18 cellular contexts compared by ENCODE assay signal in genomic region chr13:88000239-88000638, GRCh38.
DNase-seq lines count a peak whose midpoint lies in the region; ATAC-seq and TF ChIP-seq lines count a peak whose summit lies in the region.
"Had no signal": no experiment of that assay in that cellular context is flagged by ENCODE, and none has a peak within 500 bp of the region (broad histone marks: within the 10 kb centered on the region; RNA-seq: fewer than 3 reads in every experiment).

No MANE protein-coding gene starts in this region.

- no peak for TF ChIP-seq RAD21 in Ishikawa (IDR thresholded peaks at IDR 0.05; ENCODE audit: low read depth)

- ATAC-seq in WTC11 (peak; percentile 80), GM18909 (IDR thresholded peaks at IDR 0.05; ENCODE audit: poor library complexity, unreplicated experiment) (no peak), HG03571 (IDR thresholded peaks at IDR 0.05; ENCODE audit: unreplicated experiment) (no peak)

- H3K36me3 ChIP-seq in neuronal stem cell (replicated peaks in 1 of 2; ENCODE audit: control insufficient read depth in 2 of 2, insufficient read depth in 2 of 2, low read length in 2 of 2) = no peaks in the 10 kb centered on the region
- H3K36me3 ChIP-seq: BLaER1, cardiac muscle cell, transverse colon had no signal

- H3K4me1 Mint-ChIP-seq in WTC11 = peaks cover 6% of the 10 kb centered on the region; the same call in 1 of the 2 replicates
- no peaks in the 10 kb centered on the region for H3K4me1 Mint-ChIP-seq in activated T-helper 2 cell treated with anti-CD3 and anti-CD28 coated beads, Interferon-gamma antibody, Interleukin-2, Interleukin-4, amounts not matched to agents 10 μg/mL and 5 μg/mL and 100 μg/mL, durations not matched to agents 14 hours and 24 hours and 36 hours (ENCODE audit: low read depth)

- intact Hi-C loops in activated T-helper 2 cell treated with anti-CD3 and anti-CD28 coated beads, Interferon-gamma antibody, Interleukin-2, Interleukin-4, amounts not matched to agents 10 μg/mL and 5 μg/mL and 100 μg/mL, durations not matched to agents 14 hours and 24 hours and 36 hours (cut with micrococcal nuclease) = no loop called here

- no peak overlapping the region for H4K91ac ChIP-seq in neuronal stem cell (ENCODE audit: low read depth, low read length, poor library complexity)

- no peak overlapping the region for H4K8ac ChIP-seq in neuronal stem cell (ENCODE audit: low read depth, low read length)

- H3K23ac ChIP-seq in neuronal stem cell (ENCODE audit: low read depth, low read length, poor library complexity) = no peak overlapping the region

- H3K9me3 ChIP-seq in neuronal stem cell (replicated peaks in 1 of 2; ENCODE audit: control insufficient read depth in 2 of 2, insufficient read depth in 1 of 2, low read depth in 1 of 2, low read length in 2 of 2) = peaks cover 0 to 6% of the 10 kb centered on the region in 2 donors
- H3K9me3 ChIP-seq: transverse colon had no signal

- H3K4ac ChIP-seq in neuronal stem cell (ENCODE audit: low read length) = no peak overlapping the region

- no peaks in the 10 kb centered on the region for H3K27me3 Mint-ChIP-seq in WTC11 (ENCODE audit: low read depth)
- no peaks in the 10 kb centered on the region for H3K27me3 Mint-ChIP-seq in activated T-helper 2 cell treated with anti-CD3 and anti-CD28 coated beads, Interferon-gamma antibody, Interleukin-2, Interleukin-4, amounts not matched to agents 10 μg/mL and 5 μg/mL and 100 μg/mL, durations not matched to agents 14 hours and 24 hours and 36 hours (ENCODE audit: low read depth)

- TF ChIP-seq EP300 in Ishikawa (IDR thresholded peaks at IDR 0.05; ENCODE audit: borderline replicate concordance) = 0 out of 2 replicates have a peak, but pooled peaks have one; percentile 7

- peak overlapping the region; percentile 59 for H2AFZ ChIP-seq in neuronal stem cell (ENCODE audit: low read length)

- H3K9ac ChIP-seq in neuronal stem cell (ENCODE audit: low read depth, low read length, poor library complexity) = no peak overlapping the region
- H3K9ac ChIP-seq: BLaER1 had no signal

- no peak overlapping the region for H3K27ac Mint-ChIP-seq in WTC11
- no peak overlapping the region for H3K27ac Mint-ChIP-seq in activated T-helper 2 cell treated with anti-CD3 and anti-CD28 coated beads, Interferon-gamma antibody, Interleukin-2, Interleukin-4, amounts not matched to agents 10 μg/mL and 5 μg/mL and 100 μg/mL, durations not matched to agents 14 hours and 24 hours and 36 hours

- DNase-seq in D341Med (ENCODE audit: low spot score) (peak; percentile 22), WTC11 (ENCODE audit: low spot score) (no peak), neuronal stem cell (ENCODE audit: low spot score) (no peak), NCI-H2227 treated with DMSO at 0.1 percent for 48 hours (lab: John Stamatoyannopoulos, UW) (no peak)
- no peak for DNase-seq in activated T-helper 2 cell treated with anti-CD3 and anti-CD28 coated beads, Interferon-gamma antibody, Interleukin-2, Interleukin-4, amounts not matched to agents 10 μg/mL and 5 μg/mL and 100 μg/mL, durations not matched to agents 14 hours and 24 hours and 36 hours (ENCODE audit: low spot score)
- DNase-seq: activated naive CD4-positive, alpha-beta T cell treated with Interleukin-2 at 50 U/mL for 16 hours; DMS79; effector CD4-positive, alpha-beta T cell; NCI-H1105; retina; stimulated activated CD4-positive, alpha-beta T cell treated with anti-CD3 and anti-CD28 coated beads, Interleukin-2, amount 100 ng/mL, for 48 hours; T-helper 1 cell; transverse colon had no signal

- no peak overlapping the region for H3K4me2 ChIP-seq in neuronal stem cell (ENCODE audit: insufficient read depth, low read length, poor library complexity, severe bottlenecking)
- H3K4me2 ChIP-seq: BLaER1 had no signal

- no peak overlapping the region for H3K4me3 Mint-ChIP-seq in WTC11
- H3K4me3 Mint-ChIP-seq in activated T-helper 2 cell treated with anti-CD3 and anti-CD28 coated beads, Interferon-gamma antibody, Interleukin-2, Interleukin-4, amounts not matched to agents 10 μg/mL and 5 μg/mL and 100 μg/mL, durations not matched to agents 14 hours and 24 hours and 36 hours (ENCODE audit: low read depth) = no peak overlapping the region

- H2BK120ac ChIP-seq in neuronal stem cell (ENCODE audit: low read depth, low read length) = no peak overlapping the region

- H2AK5ac ChIP-seq in neuronal stem cell (ENCODE audit: low read depth, low read length) = no peak overlapping the region

- no peak overlapping the region for H2BK12ac ChIP-seq in neuronal stem cell (ENCODE audit: low read length)

- no peaks in the 10 kb centered on the region for H3K27me3 ChIP-seq in neuronal stem cell (ENCODE audit: control insufficient read depth in 3 of 3, insufficient read depth in 3 of 3, low read depth in 1 of 3, low read length in 3 of 3)
- H3K27me3 ChIP-seq: BLaER1, cardiac muscle cell, transverse colon had no signal

- H3K36me3 Mint-ChIP-seq in WTC11 = peaks cover 11% of the 10 kb centered on the region
- no peaks in the 10 kb centered on the region for H3K36me3 Mint-ChIP-seq in activated T-helper 2 cell treated with anti-CD3 and anti-CD28 coated beads, Interferon-gamma antibody, Interleukin-2, Interleukin-4, amounts not matched to agents 10 μg/mL and 5 μg/mL and 100 μg/mL, durations not matched to agents 14 hours and 24 hours and 36 hours (ENCODE audit: low read depth)

- CTCF ChIA-PET in WTC11 (lab: Charles Lee) = interaction anchor here (1.2 kb wide), 1 partner anchor 1695 kb away, joined by 5 read pairs; no protein-coding TSS in a partner anchor

- no peak overlapping the region for H3K4me3 ChIP-seq in neuronal stem cell (ENCODE audit: low read length in 2 of 2)
- H3K4me3 ChIP-seq: BLaER1, cardiac muscle cell, transverse colon had no signal

- TF ChIP-seq CTCF in WTC11 (IDR thresholded peaks at IDR 0.05) = no peak

- POLR2A ChIA-PET in WTC11 (lab: Charles Lee) = no interaction called here

- no peak overlapping the region for H3K14ac ChIP-seq in neuronal stem cell (ENCODE audit: low read length)

- no CpG with 5 or more reads among the region's 3 CpGs for WGBS in neuronal stem cell (ENCODE audit: extremely low coverage in 2 of 2, insufficient read length in 2 of 2, insufficient replicate concordance in 1 of 2), 2 donors

- H3K9me3 Mint-ChIP-seq in WTC11 = peaks cover 30% of the 10 kb centered on the region
- peaks cover 15% of the 10 kb centered on the region for H3K9me3 Mint-ChIP-seq in activated T-helper 2 cell treated with anti-CD3 and anti-CD28 coated beads, Interferon-gamma antibody, Interleukin-2, Interleukin-4, amounts not matched to agents 10 μg/mL and 5 μg/mL and 100 μg/mL, durations not matched to agents 14 hours and 24 hours and 36 hours

- no peak overlapping the region for H2BK15ac ChIP-seq in neuronal stem cell (ENCODE audit: low read length)

- H2BK5ac ChIP-seq in neuronal stem cell (ENCODE audit: low read length) = no peak overlapping the region

- peaks cover 0 to 1% of the 10 kb centered on the region in 2 donors for H3K4me1 ChIP-seq in neuronal stem cell (ENCODE audit: control insufficient read depth in 2 of 2, insufficient read depth in 1 of 2, low read depth in 1 of 2, low read length in 2 of 2)
- H3K4me1 ChIP-seq: BLaER1, transverse colon had no signal

- no peak overlapping the region for H3K27ac ChIP-seq in neuronal stem cell (replicated peaks; ENCODE audit: low read length)
- H3K27ac ChIP-seq: BLaER1, cardiac muscle cell, transverse colon had no signal

- H3K79me1 ChIP-seq in neuronal stem cell (ENCODE audit: low read depth, low read length) = no peaks in the 10 kb centered on the region

- H3K18ac ChIP-seq in neuronal stem cell (ENCODE audit: low read length) = no peak overlapping the region

TF ChIP-seq in Ishikawa, 13 proteins besides CTCF, POLR2A, EP300 and RAD21:
- TF ChIP-seq ZBTB7A (IDR thresholded peaks at IDR 0.05; ENCODE audit: low read depth) (0 out of 2 replicates have a peak, but pooled peaks have one; percentile 20), NFIC (IDR thresholded peaks at IDR 0.05) (no peak), TEAD4 (IDR thresholded peaks at IDR 0.05) (no peak), YY1 (IDR thresholded peaks at IDR 0.05; ENCODE audit: low read depth) (no peak)
- TF ChIP-seq, protein P1, sequence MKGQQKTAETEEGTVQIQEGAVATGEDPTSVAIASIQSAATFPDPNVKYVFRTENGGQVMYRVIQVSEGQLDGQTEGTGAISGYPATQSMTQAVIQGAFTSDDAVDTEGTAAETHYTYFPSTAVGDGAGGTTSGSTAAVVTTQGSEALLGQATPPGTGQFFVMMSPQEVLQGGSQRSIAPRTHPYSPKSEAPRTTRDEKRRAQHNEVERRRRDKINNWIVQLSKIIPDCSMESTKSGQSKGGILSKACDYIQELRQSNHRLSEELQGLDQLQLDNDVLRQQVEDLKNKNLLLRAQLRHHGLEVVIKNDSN (IDR thresholded peaks at IDR 0.05) = no peak

TF ChIP-seq in WTC11, 78 proteins besides CTCF, POLR2A, EP300 and RAD21 (continues in another document):
- no peak for TF ChIP-seq ZNF416 (CRISPR knock-in tag; IDR thresholded peaks at IDR 0.05)
- no peak for TF ChIP-seq GTF2I (CRISPR knock-in tag; conservative IDR thresholded peaks at IDR 0.05)
- TF ChIP-seq, protein P2, sequence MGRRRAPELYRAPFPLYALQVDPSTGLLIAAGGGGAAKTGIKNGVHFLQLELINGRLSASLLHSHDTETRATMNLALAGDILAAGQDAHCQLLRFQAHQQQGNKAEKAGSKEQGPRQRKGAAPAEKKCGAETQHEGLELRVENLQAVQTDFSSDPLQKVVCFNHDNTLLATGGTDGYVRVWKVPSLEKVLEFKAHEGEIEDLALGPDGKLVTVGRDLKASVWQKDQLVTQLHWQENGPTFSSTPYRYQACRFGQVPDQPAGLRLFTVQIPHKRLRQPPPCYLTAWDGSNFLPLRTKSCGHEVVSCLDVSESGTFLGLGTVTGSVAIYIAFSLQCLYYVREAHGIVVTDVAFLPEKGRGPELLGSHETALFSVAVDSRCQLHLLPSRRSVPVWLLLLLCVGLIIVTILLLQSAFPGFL (CRISPR knock-in tag; IDR thresholded peaks at IDR 0.05; ENCODE audit: borderline replicate concordance) = no peak
- TF ChIP-seq RORB (CRISPR knock-in tag; IDR thresholded peaks at IDR 0.05) = no peak
- no peak for TF ChIP-seq ZNF396 (CRISPR knock-in tag; IDR thresholded peaks at IDR 0.05; ENCODE audit: borderline replicate concordance)
- TF ChIP-seq, protein P3, sequence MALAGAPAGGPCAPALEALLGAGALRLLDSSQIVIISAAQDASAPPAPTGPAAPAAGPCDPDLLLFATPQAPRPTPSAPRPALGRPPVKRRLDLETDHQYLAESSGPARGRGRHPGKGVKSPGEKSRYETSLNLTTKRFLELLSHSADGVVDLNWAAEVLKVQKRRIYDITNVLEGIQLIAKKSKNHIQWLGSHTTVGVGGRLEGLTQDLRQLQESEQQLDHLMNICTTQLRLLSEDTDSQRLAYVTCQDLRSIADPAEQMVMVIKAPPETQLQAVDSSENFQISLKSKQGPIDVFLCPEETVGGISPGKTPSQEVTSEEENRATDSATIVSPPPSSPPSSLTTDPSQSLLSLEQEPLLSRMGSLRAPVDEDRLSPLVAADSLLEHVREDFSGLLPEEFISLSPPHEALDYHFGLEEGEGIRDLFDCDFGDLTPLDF (CRISPR knock-in tag; IDR thresholded peaks at IDR 0.05) = no peak
